Comparison of ENCODE assay signal across 15 cellular contexts in the genomic region with DNA sequence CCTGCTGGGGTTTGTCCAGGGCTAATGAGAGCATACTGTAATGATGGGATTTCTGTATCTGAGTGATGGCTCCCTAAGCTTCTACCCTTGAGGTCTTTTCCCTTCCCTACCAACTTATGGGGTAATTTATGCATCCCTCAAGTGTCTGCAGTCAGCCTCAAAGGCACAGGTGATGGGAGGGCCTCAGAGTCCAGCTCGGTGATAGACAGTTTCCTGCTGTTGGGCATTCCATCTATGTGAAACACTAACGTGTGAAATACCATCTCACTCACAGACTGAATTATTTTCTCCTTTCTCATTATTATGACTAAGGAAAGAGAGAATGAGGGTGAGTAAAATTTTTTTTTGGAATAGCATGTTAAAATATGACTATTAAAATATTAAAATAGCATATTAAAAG.
DNase-seq lines count a peak whose midpoint lies in the region; ATAC-seq and TF ChIP-seq lines count a peak whose summit lies in the region.
"Had no signal": no experiment of that assay in that cellular context is flagged by ENCODE, and none has a peak within 500 bp of the region (broad histone marks: within the 10 kb centered on the region; RNA-seq: fewer than 3 reads in every experiment).

No MANE protein-coding gene starts in this region.

- no peaks in the 10 kb centered on the region for H3K27me3 ChIP-seq in GM23248 (replicated peaks; ENCODE audit: insufficient read depth)
- H3K27me3 ChIP-seq in osteoblast (ENCODE audit: insufficient read depth, low read length), result no peaks in the 10 kb centered on the region

- H3K79me2 ChIP-seq in GM23248 (ENCODE audit: insufficient read depth) (no peaks in the 10 kb centered on the region), osteoblast (ENCODE audit: insufficient read depth, low read length) (no peaks in the 10 kb centered on the region)

- H3K4me1 ChIP-seq in GM23248 (ENCODE audit: insufficient read depth), result no peaks in the 10 kb centered on the region
- no peaks in the 10 kb centered on the region for H3K4me1 ChIP-seq in osteoblast (ENCODE audit: insufficient read depth, low read length)
- H3K4me1 ChIP-seq in mucosa of descending colon (ENCODE audit: low read depth), result no peaks in the 10 kb centered on the region

- no peak for TF ChIP-seq CTCF in AG10803 (conservative IDR thresholded peaks at IDR 0.05; ENCODE audit: low read length)
- no peak for TF ChIP-seq CTCF in osteoblast (IDR thresholded peaks at IDR 0.05; ENCODE audit: extremely low read depth, low read depth, low read length)
- TF ChIP-seq CTCF in mucosa of descending colon (IDR thresholded peaks at IDR 0.05), result no peak

- H3K36me3 ChIP-seq in GM23248 (ENCODE audit: low read depth) (no peaks in the 10 kb centered on the region), osteoblast (ENCODE audit: insufficient read depth, low read length) (no peaks in the 10 kb centered on the region), mucosa of descending colon (ENCODE audit: low read depth) (no peaks in the 10 kb centered on the region)

- H3K4me3 ChIP-seq in AG10803 (ENCODE audit: low read length) (no peak overlapping the region), GM23248 (no peak overlapping the region), osteoblast (ENCODE audit: insufficient read depth, low read length) (no peak overlapping the region), mucosa of descending colon (no peak overlapping the region)

- H4K20me1 ChIP-seq in GM23248 (ENCODE audit: insufficient read depth) (no peaks in the 10 kb centered on the region), osteoblast (ENCODE audit: insufficient read depth, low read length) (no peaks in the 10 kb centered on the region)

- peak; percentile 2 for DNase-seq in AG10803 (ENCODE audit: low read depth)
- DNase-seq in GM23248, result peak; percentile 18
- DNase-seq in astrocyte of the hippocampus (ENCODE audit: low read depth, low spot score), result peak; percentile 41
- DNase-seq in osteoblast (ENCODE audit: insufficient read length, low spot score, missing footprints), result peak; percentile 8
- DNase-seq in NOMO-1 treated with DMSO at 0.1 percent for 48 hours (lab: John Stamatoyannopoulos, UW; ENCODE audit: unreplicated experiment), result no peak
- no peak for DNase-seq in mucosa of descending colon
- DNase-seq: CD4-positive, alpha-beta memory T cell; COR-L47; DND-41; GDM1; GOT3; H9; KG1 had no signal

- no peak overlapping the region for H2AFZ ChIP-seq in GM23248
- no peak overlapping the region for H2AFZ ChIP-seq in osteoblast (ENCODE audit: low read length)

- in situ Hi-C loops in GM23248 (cut with MboI), result no loop called here

- ATAC-seq in mucosa of descending colon, result no peak
- ATAC-seq in GM18519 (IDR thresholded peaks at IDR 0.05; ENCODE audit: low FRiP score, unreplicated experiment), result no peak

- H3K4me2 ChIP-seq in GM23248 (ENCODE audit: unreplicated experiment) (no peak overlapping the region), osteoblast (ENCODE audit: insufficient read depth, low read length) (no peak overlapping the region)

- no peak overlapping the region for H3K9ac ChIP-seq in GM23248

- H3K9me2 ChIP-seq in GM23248 (ENCODE audit: insufficient read depth), result no peaks in the 10 kb centered on the region

- no peak overlapping the region for H3K27ac ChIP-seq in GM23248
- no peak overlapping the region for H3K27ac ChIP-seq in osteoblast (ENCODE audit: low read depth, low read length)
- H3K27ac ChIP-seq: C4-2B had no signal

- 4 to 8% methylated on average over 2 of the region's 2 CpGs for WGBS in GM23248 (ENCODE audit: low coverage in 1 of 2, low lambda C conversion rate in 2 of 2, missing lambda C conversion rate in 2 of 2), 2 experiments

- H3F3A ChIP-seq in GM23248 (ENCODE audit: insufficient read depth), result no peaks in the 10 kb centered on the region

- H3K9me3 ChIP-seq in GM23248 (ENCODE audit: low read depth) (no peaks in the 10 kb centered on the region), osteoblast (ENCODE audit: low read depth, low read length) (no peaks in the 10 kb centered on the region), mucosa of descending colon (no peaks in the 10 kb centered on the region)

- intact Hi-C loops in mucosa of descending colon (cut with DNase I, micrococcal nuclease), result no loop called here

Comparison
In these comparisons a context has a peak if more than half of its experiments do, and no peak if none do; other contexts are left out.
1. DNase-seq: peak in AG10803 (single experiment), GM23248 (single experiment), astrocyte of the hippocampus (single experiment) and osteoblast (single experiment); none in NOMO-1 treated with DMSO at 0.1 percent for 48 hours (single experiment) and mucosa of descending colon (0 of 3).